Comparison of ENCODE assay signal across 8 cellular contexts in genomic region chr19:13103961-13104847, GRCh38. TPM values are rescaled to one million over a fixed set of nuclear protein-coding genes. Genes with fewer than 3 reads are reported as not detected.
DNase-seq lines count a peak whose midpoint lies in the region; ATAC-seq and TF ChIP-seq lines count a peak whose summit lies in the region.

No MANE protein-coding gene starts in this region.

- peaks cover 10% of the 10 kb centered on the region for H3K36me3 Mint-ChIP-seq in activated CD4-positive, alpha-beta memory T cell treated with anti-CD3 and anti-CD28 coated beads for 36 hours
- peaks cover 0 to 8% (median 0%) of the 10 kb centered on the region in 5 donors for H3K36me3 Mint-ChIP-seq in naive thymus-derived CD4-positive, alpha-beta T cell

- H3K27ac ChIP-seq in naive thymus-derived CD4-positive, alpha-beta T cell (ENCODE audit: low read depth, low read length): peak overlapping the region; percentile 74
- peak overlapping the region; percentile 78 to 93 (median 90) for H3K27ac ChIP-seq in transverse colon

- H3K27me3 ChIP-seq in naive thymus-derived CD4-positive, alpha-beta T cell (ENCODE audit: control insufficient read depth in 2 of 2, insufficient read depth in 2 of 2, low read length in 2 of 2): no peaks in the 10 kb centered on the region
- no peaks in the 10 kb centered on the region for H3K27me3 ChIP-seq in transverse colon

- peaks cover 32% of the 10 kb centered on the region for H3K4me1 Mint-ChIP-seq in activated CD4-positive, alpha-beta memory T cell treated with anti-CD3 and anti-CD28 coated beads for 36 hours (ENCODE audit: low read depth)
- peaks cover under 1 to 38% (median 30%) of the 10 kb centered on the region in 7 donors for H3K4me1 Mint-ChIP-seq in naive thymus-derived CD4-positive, alpha-beta T cell

- TF ChIP-seq EP300 in transverse colon (IDR thresholded peaks at IDR 0.05; ENCODE audit: low read depth): no peak

- H3K36me3 ChIP-seq in naive thymus-derived CD4-positive, alpha-beta T cell (ENCODE audit: control insufficient read depth in 2 of 3, insufficient read depth in 3 of 3, low read length in 3 of 3): peaks cover 0 to 4% (median 0%) of the 10 kb centered on the region in 3 experiments
- H3K36me3 ChIP-seq in transverse colon: peaks cover 0 to 3% (median 0%) of the 10 kb centered on the region in 4 donors

- CTCF ChIA-PET in activated CD4-positive, alpha-beta memory T cell treated with anti-CD3 and anti-CD28 coated beads for 36 hours (lab: Charles Lee): interaction anchor here (0.5 to 3.6 kb wide), 27 partner anchors 8 to 219 kb away, joined by 3 to 29 read pairs (median 5); partner anchors contain the start of genes IER2, NACC1 and STX10
- CTCF ChIA-PET in naive thymus-derived CD4-positive, alpha-beta T cell (lab: Charles Lee): interaction anchor here (0.6 to 3.3 kb wide), 13 partner anchors 9 to 169 kb away, joined by 3 to 19 read pairs (median 4); partner anchors contain the start of genes NACC1 and TRMT1

- H3K27ac Mint-ChIP-seq in activated CD4-positive, alpha-beta memory T cell treated with anti-CD3 and anti-CD28 coated beads for 36 hours: peak overlapping the region; percentile 94
- peak overlapping the region; percentile 71 to 94 (median 87) for H3K27ac Mint-ChIP-seq in naive thymus-derived CD4-positive, alpha-beta T cell

- in situ Hi-C loops in GM13977 (cut with MboI; ENCODE audit: low pct_unique_long_range_greater_than_20kb, low sequenced_read_pairs, unreplicated experiment): no loop called here
- in situ Hi-C loops in transverse colon (cut with MboI; ENCODE audit: low pct_ligation_motif_present in 1 of 4, low pct_unique_long_range_greater_than_20kb in 1 of 4, low sequenced_read_pairs in 3 of 4): loop anchor here in 1 of 4 donors (25.0 kb wide), 1 partner anchor 158 kb away; no protein-coding TSS in a partner anchor

- peak; percentile 92 for TF ChIP-seq CTCF in GM13977 (IDR thresholded peaks at IDR 0.05; ENCODE audit: extremely low read depth, insufficient read depth, missing control alignments)
- peak; percentile 55 to 68 (median 61) for TF ChIP-seq CTCF in transverse colon (IDR thresholded peaks at IDR 0.05)

- ATAC-seq in naive thymus-derived CD4-positive, alpha-beta T cell: peak; percentile 67

- peaks cover 5% of the 10 kb centered on the region for H3K9me3 Mint-ChIP-seq in activated CD4-positive, alpha-beta memory T cell treated with anti-CD3 and anti-CD28 coated beads for 36 hours
- H3K9me3 Mint-ChIP-seq in naive thymus-derived CD4-positive, alpha-beta T cell: peaks cover 0 to 4% (median 0%) of the 10 kb centered on the region in 11 donors

- intact Hi-C loops in activated CD4-positive, alpha-beta memory T cell treated with anti-CD3 and anti-CD28 coated beads for 36 hours (cut with micrococcal nuclease): loop anchor here (1.0 kb wide), 1 partner anchor 12 kb away; the partner anchor contains the start of gene TRMT1
- intact Hi-C loops in naive thymus-derived CD4-positive, alpha-beta T cell (cut with micrococcal nuclease): loop anchor here (1.0 kb wide), 5 partner anchors 10 to 158 kb away; partner anchors contain the start of genes IER2 (in 1 of the 2), NACC1 (in 1 of the 2), STX10 (in 1 of the 2) and TRMT1 (in 1 of the 2)
- intact Hi-C loops in transverse colon (cut with DNase I; ENCODE audit: low total_unique reads): no loop called here

- peak overlapping the region; percentile 92 for H3K4me3 Mint-ChIP-seq in activated CD4-positive, alpha-beta memory T cell treated with anti-CD3 and anti-CD28 coated beads for 36 hours
- H3K4me3 Mint-ChIP-seq in naive thymus-derived CD4-positive, alpha-beta T cell: peak overlapping the region; percentile 80 to 97 (median 93)

- no peak for TF ChIP-seq POLR2A in transverse colon (IDR thresholded peaks at IDR 0.05)

- H3K4me1 ChIP-seq in naive thymus-derived CD4-positive, alpha-beta T cell (ENCODE audit: control insufficient read depth in 2 of 2, insufficient read depth in 2 of 2, low read length in 2 of 2): peaks cover 46 to 49% of the 10 kb centered on the region in 2 donors
- peaks cover 17 to 34% (median 27%) of the 10 kb centered on the region in 4 donors for H3K4me1 ChIP-seq in transverse colon

- WGBS in transverse colon (ENCODE audit: low coverage in 1 of 2), 2 donors: 62 to 80% methylated on average over 5 to 41 of the region's 41 CpGs

- no peaks in the 10 kb centered on the region for H3K27me3 Mint-ChIP-seq in activated CD4-positive, alpha-beta memory T cell treated with anti-CD3 and anti-CD28 coated beads for 36 hours
- peaks cover 0 to 3% (median 0%) of the 10 kb centered on the region in 5 donors for H3K27me3 Mint-ChIP-seq in naive thymus-derived CD4-positive, alpha-beta T cell

- no peaks in the 10 kb centered on the region for H3K9me3 ChIP-seq in naive thymus-derived CD4-positive, alpha-beta T cell (ENCODE audit: control insufficient read depth in 2 of 3, low read length in 3 of 3)
- H3K9me3 ChIP-seq in transverse colon: no peaks in the 10 kb centered on the region

- H3K4me3 ChIP-seq in naive thymus-derived CD4-positive, alpha-beta T cell (ENCODE audit: low read length): peak overlapping the region; percentile 82
- H3K4me3 ChIP-seq in transverse colon: peak overlapping the region in 3 of 4 donors; percentile 0 to 42 (median 5)

- DNase-seq in GM13977 (ENCODE audit: low spot score) (peak; percentile 88), HUDEP-2 (lab: John Stamatoyannopoulos, UW; ENCODE audit: unreplicated experiment in 76 of 76) (peak in 59 of 76 experiments; percentile 23 to 93 (median 65)), transverse colon (peak; percentile 76), NCI-H146 treated with DMSO at 0.1 percent for 48 hours (lab: John Stamatoyannopoulos, UW; ENCODE audit: unreplicated experiment) (no peak), NCI-H1417 treated with DMSO at 0.1 percent for 48 hours (lab: John Stamatoyannopoulos, UW) (no peak)
- DNase-seq in activated CD4-positive, alpha-beta memory T cell treated with anti-CD3 and anti-CD28 coated beads for 36 hours: peak; percentile 81
- DNase-seq in effector CD8-positive, alpha-beta T cell (lab: John Stamatoyannopoulos, UW): peak; percentile 57
- peak; percentile 48 to 78 (median 62) for DNase-seq in naive thymus-derived CD4-positive, alpha-beta T cell

- POLR2A ChIA-PET in activated CD4-positive, alpha-beta memory T cell treated with anti-CD3 and anti-CD28 coated beads for 36 hours (lab: Charles Lee): interaction anchor here (0.7 to 2.9 kb wide), 7 partner anchors 11 to 90 kb away, joined by 4 to 13 read pairs (median 6); partner anchors contain the start of gene NACC1
- POLR2A ChIA-PET in naive thymus-derived CD4-positive, alpha-beta T cell (lab: Charles Lee): interaction anchor here (0.6 to 3.4 kb wide), 12 partner anchors 8 to 313 kb away, joined by 3 to 53 read pairs (median 4); partner anchors contain the start of genes CALR, GCDH, IER2 and JUNB

RNA-seq across cellular contexts. Expression of gene LYL1, which starts 1.5 kb away (rescaled TPM):
- total RNA-seq in activated CD4-positive, alpha-beta memory T cell treated with anti-CD3 and anti-CD28 coated beads for 36 hours: 1 to 10 TPM; 5.0 to 5.6 TPM
- total RNA-seq in naive thymus-derived CD4-positive, alpha-beta T cell: 10 to 100 TPM in 1 of 5 experiments, 1 to 10 TPM in 4; 4.6 to 22.6 (median 7.8) TPM
- polyA plus RNA-seq in naive thymus-derived CD4-positive, alpha-beta T cell: 1 to 10 TPM; 2.4 to 2.9 TPM
- total RNA-seq in transverse colon: 10 to 100 TPM in 3 of 4 donors, 1 to 10 TPM in 1; 4.5 to 33.4 (median 16.7) TPM

RNA-seq across cellular contexts. Expression of gene TRMT1, which starts 12.3 kb away (rescaled TPM):
- total RNA-seq in activated CD4-positive, alpha-beta memory T cell treated with anti-CD3 and anti-CD28 coated beads for 36 hours: 10 to 100 TPM; 59.2 to 61.3 TPM
- 10 to 100 TPM; 64.2 to 96.4 (median 87.8) TPM for total RNA-seq in naive thymus-derived CD4-positive, alpha-beta T cell
- polyA plus RNA-seq in naive thymus-derived CD4-positive, alpha-beta T cell: 10 to 100 TPM; 22.6 to 36.3 TPM
- 100 to 1,000 TPM in 1 of 4 donors, 10 to 100 TPM in 3; 26.6 to 199 (median 60.7) TPM for total RNA-seq in transverse colon

RNA-seq across cellular contexts. Expression of gene NACC1, which starts 13.9 kb away (rescaled TPM):
- total RNA-seq in activated CD4-positive, alpha-beta memory T cell treated with anti-CD3 and anti-CD28 coated beads for 36 hours: 10 to 100 TPM; 89.8 to 90.9 TPM
- total RNA-seq in naive thymus-derived CD4-positive, alpha-beta T cell: 10 to 100 TPM; 18.0 to 72.7 (median 22.4) TPM
- polyA plus RNA-seq in naive thymus-derived CD4-positive, alpha-beta T cell: 1 to 10 TPM; 1.7 to 2.0 TPM
- total RNA-seq in transverse colon: 10 to 100 TPM; 31.6 to 54.2 (median 36.5) TPM

RNA-seq across cellular contexts. Expression of gene STX10, which starts 46.0 kb away (rescaled TPM):
- 10 to 100 TPM; 65.5 to 66.3 TPM for total RNA-seq in activated CD4-positive, alpha-beta memory T cell treated with anti-CD3 and anti-CD28 coated beads for 36 hours
- 10 to 100 TPM; 42.6 to 76.2 (median 68.5) TPM for total RNA-seq in naive thymus-derived CD4-positive, alpha-beta T cell
- polyA plus RNA-seq in naive thymus-derived CD4-positive, alpha-beta T cell: 10 to 100 TPM; 45.9 to 63.7 TPM
- total RNA-seq in transverse colon: 100 to 1,000 TPM in 1 of 4 donors, 10 to 100 TPM in 3; 69.7 to 164 (median 84.2) TPM

RNA-seq across cellular contexts. Expression of gene IER2, which starts 46.0 kb away (rescaled TPM):
- total RNA-seq in activated CD4-positive, alpha-beta memory T cell treated with anti-CD3 and anti-CD28 coated beads for 36 hours: 100 to 1,000 TPM; 129 to 137 TPM
- total RNA-seq in naive thymus-derived CD4-positive, alpha-beta T cell: 100 to 1,000 TPM; 135 to 558 (median 246) TPM
- polyA plus RNA-seq in naive thymus-derived CD4-positive, alpha-beta T cell: 100 to 1,000 TPM; 121 to 139 TPM
- total RNA-seq in transverse colon: 100 to 1,000 TPM; 184 to 503 (median 244) TPM

Comparison
In these comparisons a context has a peak if more than half of its experiments do, and no peak if none do; other contexts are left out.
1. DNase-seq: peak in GM13977 (single experiment), HUDEP-2 (59 of 76), activated CD4-positive, alpha-beta memory T cell treated with anti-CD3 and anti-CD28 coated beads for 36 hours (single experiment), effector CD8-positive, alpha-beta T cell (single experiment), naive thymus-derived CD4-positive, alpha-beta T cell (9 of 9) and transverse colon (single experiment); none in NCI-H146 treated with DMSO at 0.1 percent for 48 hours (single experiment) and NCI-H1417 treated with DMSO at 0.1 percent for 48 hours (single experiment).